Comparison of ENCODE assay signal across 8 cellular contexts in the genomic region with DNA sequence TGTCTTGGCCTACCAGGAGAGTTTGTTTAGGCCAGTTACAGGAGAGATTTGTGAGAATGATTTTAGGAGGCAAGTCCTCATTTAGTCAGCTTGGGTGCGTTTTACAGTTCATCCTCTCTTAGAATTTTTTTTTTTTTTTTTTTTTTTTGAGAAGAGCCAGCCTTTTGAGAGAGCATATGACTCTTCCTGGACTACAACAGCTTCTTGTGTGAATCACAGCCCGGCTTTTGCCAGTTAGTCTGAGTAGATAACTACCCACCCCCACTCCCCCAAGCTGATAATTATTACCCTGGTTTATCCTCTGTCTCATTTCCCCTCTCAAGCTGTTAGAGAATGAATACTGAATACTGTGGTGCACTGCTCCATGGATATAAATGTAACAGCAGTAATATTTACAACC. TPM values are rescaled to one million over a fixed set of nuclear protein-coding genes. Genes with fewer than 3 reads are reported as not detected.
A peak's percentile ranks its signal among the peaks of the same experiment; 100 is the strongest.
DNase-seq lines count a peak whose midpoint lies in the region; ATAC-seq and TF ChIP-seq lines count a peak whose summit lies in the region.

No MANE protein-coding gene starts in this region.

- no peaks in the 10 kb centered on the region for H3K36me3 ChIP-seq in gastroesophageal sphincter
- H3K36me3 ChIP-seq in gastrocnemius medialis = peaks cover 0 to 3% of the 10 kb centered on the region in 2 donors

- no peaks in the 10 kb centered on the region for H3K9me3 ChIP-seq in gastroesophageal sphincter
- H3K9me3 ChIP-seq in gastrocnemius medialis = no peaks in the 10 kb centered on the region

- TF ChIP-seq EP300 in gastroesophageal sphincter (IDR thresholded peaks at IDR 0.05) = no peak

- H3K9me3 Mint-ChIP-seq in activated T-helper 1 cell treated with anti-CD3 and anti-CD28 coated beads, Interleukin-12 subunit alpha, Interleukin-12 subunit beta, Interleukin-2, Interleukin-4 antibody, amounts not matched to agents 30 ng/mL and 10 ng/mL and 1 ng/mL, durations not matched to agents 14 hours and 24 hours and 36 hours = no peaks in the 10 kb centered on the region

- no peaks in the 10 kb centered on the region for H3K27me3 ChIP-seq in gastroesophageal sphincter
- H3K27me3 ChIP-seq in gastrocnemius medialis = no peaks in the 10 kb centered on the region

- H3K27me3 Mint-ChIP-seq in activated T-helper 1 cell treated with anti-CD3 and anti-CD28 coated beads, Interleukin-12 subunit alpha, Interleukin-12 subunit beta, Interleukin-2, Interleukin-4 antibody, amounts not matched to agents 30 ng/mL and 10 ng/mL and 1 ng/mL, durations not matched to agents 14 hours and 24 hours and 36 hours (ENCODE audit: insufficient read depth) = no peaks in the 10 kb centered on the region

- H3K4me1 ChIP-seq in gastroesophageal sphincter (peaks cover 30 to 90% (median 50%) of the 10 kb centered on the region in 3 donors), gastrocnemius medialis (peaks cover 74 to 81% of the 10 kb centered on the region in 2 donors)

- peaks cover 32% of the 10 kb centered on the region for H3K36me3 Mint-ChIP-seq in activated T-helper 1 cell treated with anti-CD3 and anti-CD28 coated beads, Interleukin-12 subunit alpha, Interleukin-12 subunit beta, Interleukin-2, Interleukin-4 antibody, amounts not matched to agents 30 ng/mL and 10 ng/mL and 1 ng/mL, durations not matched to agents 14 hours and 24 hours and 36 hours (ENCODE audit: low read depth)

- ATAC-seq in gastroesophageal sphincter (no peak), gastrocnemius medialis (peak; percentile 11 to 24), GM19463 (IDR thresholded peaks at IDR 0.05; ENCODE audit: unreplicated experiment) (no peak), HG03045 (IDR thresholded peaks at IDR 0.05; ENCODE audit: unreplicated experiment) (no peak)

- intact Hi-C loops in activated T-helper 1 cell treated with anti-CD3 and anti-CD28 coated beads, Interleukin-12 subunit alpha, Interleukin-12 subunit beta, Interleukin-2, Interleukin-4 antibody, amounts not matched to agents 30 ng/mL and 10 ng/mL and 1 ng/mL, durations not matched to agents 14 hours and 24 hours and 36 hours (cut with micrococcal nuclease) = loop anchor here (10.0 kb wide), 1 partner anchor 1053 kb away; the partner anchor contains the start of gene SLCO3A1
- intact Hi-C loops in gastrocnemius medialis (cut with DNase I; ENCODE audit: low total_unique reads) = loop anchor here (5.0 kb wide), 1 partner anchor 159 kb away; no protein-coding TSS in a partner anchor

- 0% methylated on average over 2 of the region's 2 CpGs; no CpG with 5 or more reads in 1 of the 2 donors for WGBS in gastroesophageal sphincter (ENCODE audit: low coverage in 1 of 2), 2 donors

- DNase-seq in AG10803 (ENCODE audit: low read depth) (peak; percentile 88), HK-2 (ENCODE audit: unreplicated experiment) (peak; percentile 58), gastrocnemius medialis (peak in 1 of 2 donors; percentile 56), cerebellar cortex (ENCODE audit: low spot score) (no peak)
- DNase-seq in activated T-helper 1 cell treated with anti-CD3 and anti-CD28 coated beads, Interleukin-12 subunit alpha, Interleukin-12 subunit beta, Interleukin-2, Interleukin-4 antibody, amounts not matched to agents 30 ng/mL and 10 ng/mL and 1 ng/mL, durations not matched to agents 14 hours and 24 hours and 36 hours (ENCODE audit: low spot score) = no peak

- H3K4me3 ChIP-seq in AG10803 (ENCODE audit: low read length) (peak overlapping the region; percentile 6; the same call in 1 of the 2 replicates), gastroesophageal sphincter (peak overlapping the region in 1 of 2 donors; percentile 6), gastrocnemius medialis (peak overlapping the region; percentile 20 to 68 (median 44))

- H3K27ac Mint-ChIP-seq in activated T-helper 1 cell treated with anti-CD3 and anti-CD28 coated beads, Interleukin-12 subunit alpha, Interleukin-12 subunit beta, Interleukin-2, Interleukin-4 antibody, amounts not matched to agents 30 ng/mL and 10 ng/mL and 1 ng/mL, durations not matched to agents 14 hours and 24 hours and 36 hours = peak overlapping the region; percentile 100

- H3K4me1 Mint-ChIP-seq in activated T-helper 1 cell treated with anti-CD3 and anti-CD28 coated beads, Interleukin-12 subunit alpha, Interleukin-12 subunit beta, Interleukin-2, Interleukin-4 antibody, amounts not matched to agents 30 ng/mL and 10 ng/mL and 1 ng/mL, durations not matched to agents 14 hours and 24 hours and 36 hours (ENCODE audit: low read depth) = peaks cover 91% of the 10 kb centered on the region

- H3K27ac ChIP-seq in gastroesophageal sphincter (peak overlapping the region; percentile 91 to 100 (median 92)), gastrocnemius medialis (peak overlapping the region; percentile 91 to 97 (median 96))

- no peak for TF ChIP-seq POLR2A in gastroesophageal sphincter (IDR thresholded peaks at IDR 0.05)
- TF ChIP-seq POLR2A in gastrocnemius medialis (IDR thresholded peaks at IDR 0.05) = no peak

- TF ChIP-seq CTCF in AG10803 (conservative IDR thresholded peaks at IDR 0.05; ENCODE audit: low read length) = no peak
- no peak for TF ChIP-seq CTCF in gastroesophageal sphincter (IDR thresholded peaks at IDR 0.05)
- TF ChIP-seq CTCF in gastrocnemius medialis (IDR thresholded peaks at IDR 0.05 in 4 of 5, conservative IDR thresholded peaks at IDR 0.05 in 1 of 5) = no peak

- in situ Hi-C loops in gastrocnemius medialis (cut with MboI; ENCODE audit: low sequenced_read_pairs in 4 of 4) = no loop called here

- H3K4me3 Mint-ChIP-seq in activated T-helper 1 cell treated with anti-CD3 and anti-CD28 coated beads, Interleukin-12 subunit alpha, Interleukin-12 subunit beta, Interleukin-2, Interleukin-4 antibody, amounts not matched to agents 30 ng/mL and 10 ng/mL and 1 ng/mL, durations not matched to agents 14 hours and 24 hours and 36 hours = peak overlapping the region; percentile 93

RNA-seq across cellular contexts. Expression of gene CHD2, which starts 7.8 kb away (rescaled TPM):
- 102 and 104 TPM in 2 replicates for total RNA-seq in activated T-helper 1 cell treated with anti-CD3 and anti-CD28 coated beads, Interleukin-12 subunit alpha, Interleukin-12 subunit beta, Interleukin-2, Interleukin-4 antibody, amounts not matched to agents 30 ng/mL and 10 ng/mL and 1 ng/mL, durations not matched to agents 14 hours and 24 hours and 36 hours
- total RNA-seq in gastroesophageal sphincter (100 to 1,000 TPM in 2 of 4 donors, 10 to 100 TPM in 2; 41.9 to 144 (median 81.8) TPM), gastrocnemius medialis (10 to 100 TPM; 26.9 to 55.5 (median 33.7) TPM)

Comparison
In these comparisons a context has a peak if more than half of its experiments do, and no peak if none do; other contexts are left out.
1. DNase-seq: peak in AG10803 (single experiment) and HK-2 (single experiment); none in activated T-helper 1 cell treated with anti-CD3 and anti-CD28 coated beads, Interleukin-12 subunit alpha, Interleukin-12 subunit beta, Interleukin-2, Interleukin-4 antibody, amounts not matched to agents 30 ng/mL and 10 ng/mL and 1 ng/mL, durations not matched to agents 14 hours and 24 hours and 36 hours (single experiment) and cerebellar cortex (single experiment).
2. ATAC-seq: peak in gastrocnemius medialis (2 of 2); none in gastroesophageal sphincter (single experiment), GM19463 (single experiment) and HG03045 (single experiment).